23 cellular contexts compared by ENCODE assay signal in the genomic region with DNA sequence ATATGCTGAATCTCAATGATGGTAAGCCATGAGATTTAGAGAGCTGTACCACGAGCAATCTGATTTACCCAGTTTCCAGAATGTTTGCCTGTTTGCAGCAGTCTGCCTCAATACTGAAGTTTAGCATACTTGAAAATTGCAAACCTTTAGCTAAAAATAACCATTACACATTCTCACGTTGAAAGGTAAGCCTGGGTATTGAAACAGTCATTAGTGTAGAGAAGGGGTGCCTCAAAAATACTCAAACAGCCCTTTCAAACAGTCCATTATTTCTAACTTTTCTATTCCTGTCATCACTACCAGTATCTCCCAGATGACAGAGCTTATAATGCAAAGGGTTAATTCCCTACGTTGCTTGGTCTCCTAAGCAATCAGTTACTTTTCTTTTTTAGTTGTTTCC.
DNase-seq lines count a peak whose midpoint lies in the region; ATAC-seq and TF ChIP-seq lines count a peak whose summit lies in the region.
"Had no signal": no experiment of that assay in that cellular context is flagged by ENCODE, and none has a peak within 500 bp of the region (broad histone marks: within the 10 kb centered on the region; RNA-seq: fewer than 3 reads in every experiment).

No MANE protein-coding gene starts in this region.

- TF ChIP-seq CTCF in GM06990 (IDR thresholded peaks at IDR 0.05; ENCODE audit: insufficient read depth, low read length, poor library complexity, severe bottlenecking), result no peak
- TF ChIP-seq CTCF in coronary artery (IDR thresholded peaks at IDR 0.05), result no peak

- H3K36me3 ChIP-seq in GM06990 (ENCODE audit: control insufficient read depth, insufficient read depth, low read length), result no peaks in the 10 kb centered on the region
- H3K36me3 ChIP-seq: BE2C, esophagus squamous epithelium had no signal

- H3K27ac ChIP-seq in coronary artery, result peak overlapping the region; percentile 65 to 77
- H3K27ac ChIP-seq: esophagus squamous epithelium had no signal

- ATAC-seq in GM19035 (IDR thresholded peaks at IDR 0.05; ENCODE audit: unreplicated experiment) (peak; percentile 61), HG03025 (IDR thresholded peaks at IDR 0.05; ENCODE audit: low FRiP score, unreplicated experiment) (peak; percentile 54), HG03045 (IDR thresholded peaks at IDR 0.05; ENCODE audit: unreplicated experiment) (no peak)
- ATAC-seq: effector memory CD8-positive, alpha-beta T cell had no signal

- DNase-seq in GM06990 (ENCODE audit: extremely low read depth, insufficient read length) (peak; percentile 33), coronary artery (ENCODE audit: low spot score) (no peak), HuH-7.5 (ENCODE audit: low spot score) (no peak), NCI-H2227 treated with DMSO at 0.1 percent for 48 hours (lab: John Stamatoyannopoulos, UW) (no peak)
- no peak for DNase-seq in activated naive CD4-positive, alpha-beta T cell treated with anti-CD3 and anti-CD28 coated beads, Interleukin-2, amount 50 U/mL, for 16 hours
- DNase-seq: activated CD4-positive, alpha-beta memory T cell treated with anti-CD3 and anti-CD28 coated beads, Interleukin-2, amount 10 ng/mL, durations not matched to agents 7 days and 5 days; activated CD4-positive, CD25-positive, alpha-beta regulatory T cell; activated T-cell treated with anti-CD3 and anti-CD28 coated beads, Interleukin-2, amount 50 U/mL, for 24 hours; BE2C; COR-L47; DMS79 treated with DMSO at 0.1 percent for 48 hours; effector memory CD8-positive, alpha-beta T cell; esophagus squamous epithelium; Karpas-422; NCI-H1105; NCI-H524 treated with DMSO at 0.1 percent for 48 hours; nucleus accumbens; stimulated activated CD4-positive, alpha-beta T cell treated with anti-CD3 and anti-CD28 coated beads, Interleukin-12 subunit alpha, Interleukin-12 subunit beta, amount 100 ng/mL, for 4 hours; substantia nigra; T1000 had no signal

- H3K4me3 ChIP-seq in GM06990 (replicated peaks; ENCODE audit: low read depth, low read length) (no peak overlapping the region), coronary artery (no peak overlapping the region)
- H3K4me3 ChIP-seq: esophagus squamous epithelium had no signal

- H3K27me3 ChIP-seq in GM06990 (replicated peaks; ENCODE audit: control insufficient read depth, insufficient read depth, low read length), result no peaks in the 10 kb centered on the region
- H3K27me3 ChIP-seq: esophagus squamous epithelium had no signal
